1 cellular context compared by ENCODE assay signal in the genomic region with DNA sequence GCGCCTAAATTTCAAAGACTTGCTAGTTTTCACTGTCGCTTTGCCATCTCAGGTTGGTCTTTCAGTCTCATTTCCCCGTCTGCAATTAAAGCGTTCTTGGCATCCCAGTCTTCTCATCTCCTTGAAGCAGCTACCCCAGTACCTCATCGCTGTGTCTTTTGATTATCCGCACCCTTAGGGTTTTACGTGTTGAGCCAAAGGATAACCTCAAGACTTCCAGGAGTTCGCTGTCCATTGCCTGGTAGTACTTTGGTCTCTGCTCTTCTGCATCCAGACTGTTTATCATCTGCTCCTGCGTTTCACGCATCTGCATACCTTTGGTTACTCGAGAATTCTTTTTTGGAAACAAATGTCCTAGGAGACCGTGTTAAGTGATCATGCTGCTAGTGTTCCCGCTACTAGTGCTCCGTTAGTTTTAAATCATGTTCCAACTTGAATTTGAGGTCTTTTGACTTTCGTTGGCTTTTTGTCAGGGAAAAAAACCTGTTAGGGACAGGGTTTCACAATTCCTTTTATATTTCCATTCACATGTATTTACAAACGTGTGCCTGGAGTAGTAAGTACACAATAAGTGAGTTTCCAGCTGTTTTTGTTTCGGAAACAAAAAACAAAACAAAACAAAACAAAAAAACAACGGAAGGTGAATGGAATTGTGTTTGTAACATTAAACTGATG.
TF ChIP-seq lines count a peak whose summit lies in the region.

No MANE protein-coding gene starts in this region.

TF ChIP-seq in neural cell, 6 proteins besides CTCF, POLR2A, EP300 and RAD21 (continued from another document):
- TF ChIP-seq, protein P1, sequence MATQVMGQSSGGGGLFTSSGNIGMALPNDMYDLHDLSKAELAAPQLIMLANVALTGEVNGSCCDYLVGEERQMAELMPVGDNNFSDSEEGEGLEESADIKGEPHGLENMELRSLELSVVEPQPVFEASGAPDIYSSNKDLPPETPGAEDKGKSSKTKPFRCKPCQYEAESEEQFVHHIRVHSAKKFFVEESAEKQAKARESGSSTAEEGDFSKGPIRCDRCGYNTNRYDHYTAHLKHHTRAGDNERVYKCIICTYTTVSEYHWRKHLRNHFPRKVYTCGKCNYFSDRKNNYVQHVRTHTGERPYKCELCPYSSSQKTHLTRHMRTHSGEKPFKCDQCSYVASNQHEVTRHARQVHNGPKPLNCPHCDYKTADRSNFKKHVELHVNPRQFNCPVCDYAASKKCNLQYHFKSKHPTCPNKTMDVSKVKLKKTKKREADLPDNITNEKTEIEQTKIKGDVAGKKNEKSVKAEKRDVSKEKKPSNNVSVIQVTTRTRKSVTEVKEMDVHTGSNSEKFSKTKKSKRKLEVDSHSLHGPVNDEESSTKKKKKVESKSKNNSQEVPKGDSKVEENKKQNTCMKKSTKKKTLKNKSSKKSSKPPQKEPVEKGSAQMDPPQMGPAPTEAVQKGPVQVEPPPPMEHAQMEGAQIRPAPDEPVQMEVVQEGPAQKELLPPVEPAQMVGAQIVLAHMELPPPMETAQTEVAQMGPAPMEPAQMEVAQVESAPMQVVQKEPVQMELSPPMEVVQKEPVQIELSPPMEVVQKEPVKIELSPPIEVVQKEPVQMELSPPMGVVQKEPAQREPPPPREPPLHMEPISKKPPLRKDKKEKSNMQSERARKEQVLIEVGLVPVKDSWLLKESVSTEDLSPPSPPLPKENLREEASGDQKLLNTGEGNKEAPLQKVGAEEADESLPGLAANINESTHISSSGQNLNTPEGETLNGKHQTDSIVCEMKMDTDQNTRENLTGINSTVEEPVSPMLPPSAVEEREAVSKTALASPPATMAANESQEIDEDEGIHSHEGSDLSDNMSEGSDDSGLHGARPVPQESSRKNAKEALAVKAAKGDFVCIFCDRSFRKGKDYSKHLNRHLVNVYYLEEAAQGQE (IDR thresholded peaks at IDR 0.05; ENCODE audit: borderline replicate concordance) = no peak
- TF ChIP-seq EZH2 (IDR thresholded peaks at IDR 0.05; ENCODE audit: borderline replicate concordance, insufficient read depth, low read length, poor library complexity, severe bottlenecking) (no peak), POLR2AphosphoS5 (IDR thresholded peaks at IDR 0.05) (no peak), TAF1 (IDR thresholded peaks at IDR 0.05; ENCODE audit: low read depth) (no peak)
